19 cellular contexts compared by ENCODE assay signal in genomic region chr19:5969476-5969875, GRCh38. TPM values are rescaled to one million over a fixed set of nuclear protein-coding genes. Genes with fewer than 3 reads are reported as not detected.
DNase-seq lines count a peak whose midpoint lies in the region; ATAC-seq, FAIRE-seq and TF ChIP-seq lines count a peak whose summit lies in the region.
"Had no signal": no experiment of that assay in that cellular context is flagged by ENCODE, and none has a peak within 500 bp of the region (broad histone marks: within the 10 kb centered on the region; RNA-seq: fewer than 3 reads in every experiment).

No MANE protein-coding gene starts in this region.

- no peak for FAIRE-seq in pancreas (lab: Jason Lieb, UNC)
- FAIRE-seq: GM12878 had no signal

- H3K9ac ChIP-seq in BLaER1: peak overlapping the region; percentile 64; the same call in 1 of the 2 replicates
- H3K9ac ChIP-seq in H9 (ENCODE audit: extremely low read depth, insufficient read length, low read length): no peak overlapping the region
- H3K9ac ChIP-seq in mesenchymal stem cell (ENCODE audit: low read length): no peak overlapping the region

- peaks cover 23% of the 10 kb centered on the region for H3K79me1 ChIP-seq in H9 (ENCODE audit: insufficient read depth, low read depth, low read length, poor library complexity, severe bottlenecking)
- H3K79me1 ChIP-seq in mesenchymal stem cell (replicated peaks; ENCODE audit: low read length, poor library complexity, severe bottlenecking): peaks cover 6% of the 10 kb centered on the region

- DNase-seq in H9 (no peak), dorsolateral prefrontal cortex (no peak), pancreas (no peak), foreskin melanocyte (no peak), nucleus accumbens (lab: John Stamatoyannopoulos, UW) (no peak), mesenchymal stem cell (no peak), H7 (no peak)
- DNase-seq: activated CD4-positive, alpha-beta T cell treated with anti-CD3 and anti-CD28 coated beads for 1 hour; BE2C; brain microvascular endothelial cell; gastrocnemius medialis; Kasumi-1; NCI-H510A treated with DMSO at 0.1 percent for 48 hours; stimulated activated CD4-positive, alpha-beta T cell treated with anti-CD3 and anti-CD28 coated beads, Interleukin-15, amount 100 ng/mL, for 24 hours; T-helper 17 cell had no signal

- peaks cover 2 to 23% (median 5%) of the 10 kb centered on the region in 3 experiments; a peak in 6 of 7 replicates for H3K36me3 Mint-ChIP-seq in H9 (ENCODE audit: insufficient read depth in 1 of 3, low read depth in 3 of 3)
- H3K36me3 Mint-ChIP-seq: mesothelial cell of epicardium had no signal

- peak overlapping the region in 2 of 3 experiments; percentile 73 to 99; a peak in 3 of 7 replicates for H3K27ac Mint-ChIP-seq in H9

- no peak overlapping the region for H3K18ac ChIP-seq in H9 (ENCODE audit: insufficient read length, low read depth, low read length)
- no peak overlapping the region for H3K18ac ChIP-seq in mesenchymal stem cell (ENCODE audit: low read depth in 1 of 2, low read length in 2 of 2)

- H3K23me2 ChIP-seq in H9 (ENCODE audit: insufficient read length, low read depth, low read length, poor library complexity, severe bottlenecking): no peaks in the 10 kb centered on the region

- H3K4ac ChIP-seq in H9 (ENCODE audit: low read depth, low read length) (no peak overlapping the region), mesenchymal stem cell (ENCODE audit: low read depth in 1 of 2, low read length in 2 of 2) (no peak overlapping the region)

- H2AK5ac ChIP-seq in H9 (ENCODE audit: insufficient read length, low read length): no peak overlapping the region
- no peak overlapping the region for H2AK5ac ChIP-seq in mesenchymal stem cell (ENCODE audit: low read length, severe bottlenecking)

- H4K5ac ChIP-seq in H9 (ENCODE audit: insufficient read length, low read depth, low read length): no peak overlapping the region

- ATAC-seq in pancreas: no peak
- ATAC-seq: gastrocnemius medialis, HCT116, T-helper 17 cell had no signal

- H3K4me1 ChIP-seq in BLaER1 (peaks cover 97% of the 10 kb centered on the region), H9 (ENCODE audit: insufficient read depth, low read length) (no peaks in the 10 kb centered on the region; the same call in 1 of the 2 replicates), pancreas (peaks cover 48 to 56% (median 56%) of the 10 kb centered on the region in 3 donors), mesenchymal stem cell (ENCODE audit: control insufficient read depth, insufficient read depth, low read depth, low read length) (peaks cover 21% of the 10 kb centered on the region)

- H3K36me3 ChIP-seq in BLaER1 (peaks cover 65% of the 10 kb centered on the region), pancreas (no peaks in the 10 kb centered on the region), mesenchymal stem cell (ENCODE audit: control insufficient read depth in 1 of 2, insufficient read depth in 2 of 2, low read depth in 1 of 2, low read length in 2 of 2) (peaks cover 32 to 36% of the 10 kb centered on the region in 2 experiments), H7 (replicated peaks; ENCODE audit: control insufficient read depth, insufficient read depth, low read length) (peaks cover 1% of the 10 kb centered on the region)
- H3K36me3 ChIP-seq: gastrocnemius medialis had no signal

- H3K9me3 ChIP-seq in BLaER1: no peaks in the 10 kb centered on the region
- H3K9me3 ChIP-seq in H9 (ENCODE audit: control insufficient read depth, low read depth, low read length): no peaks in the 10 kb centered on the region
- no peaks in the 10 kb centered on the region for H3K9me3 ChIP-seq in pancreas
- no peaks in the 10 kb centered on the region for H3K9me3 ChIP-seq in mesenchymal stem cell (ENCODE audit: control insufficient read depth, low read length)
- H3K9me3 ChIP-seq: BE2C, gastrocnemius medialis had no signal

- H3K23ac ChIP-seq in H9 (ENCODE audit: insufficient read length, low read depth, low read length) (no peak overlapping the region), mesenchymal stem cell (ENCODE audit: low read length in 2 of 2) (no peak overlapping the region)

- H3K27me3 ChIP-seq in BLaER1: no peaks in the 10 kb centered on the region
- no peaks in the 10 kb centered on the region for H3K27me3 ChIP-seq in H9 (ENCODE audit: insufficient read depth, low read length)
- H3K27me3 ChIP-seq in dorsolateral prefrontal cortex: no peaks in the 10 kb centered on the region
- no peaks in the 10 kb centered on the region for H3K27me3 ChIP-seq in pancreas
- H3K27me3 ChIP-seq in mesenchymal stem cell (ENCODE audit: control insufficient read depth in 1 of 2, insufficient read depth in 1 of 2, low read length in 2 of 2): no peaks in the 10 kb centered on the region
- no peaks in the 10 kb centered on the region for H3K27me3 ChIP-seq in H7 (ENCODE audit: control insufficient read depth, insufficient read depth, low read length)
- H3K27me3 ChIP-seq: BE2C, brain microvascular endothelial cell, gastrocnemius medialis had no signal

- no peak overlapping the region for H3K56ac ChIP-seq in H9 (ENCODE audit: insufficient read length, low read depth, low read length)

- H3K9me3 Mint-ChIP-seq in H9: no peaks in the 10 kb centered on the region
- H3K9me3 Mint-ChIP-seq: mesothelial cell of epicardium had no signal

- H3K79me2 ChIP-seq in H9 (ENCODE audit: insufficient read depth, low read length): peaks cover 52% of the 10 kb centered on the region; the same call in 1 of the 2 replicates

- no peak overlapping the region for H3K4me3 ChIP-seq in BLaER1
- H3K4me3 ChIP-seq in dorsolateral prefrontal cortex: peak overlapping the region in 2 of 59 donors; percentile 7 to 18
- H3K4me3 ChIP-seq in pancreas: no peak overlapping the region
- H3K4me3 ChIP-seq in mesenchymal stem cell (ENCODE audit: insufficient read depth in 1 of 2, low read depth in 1 of 2, low read length in 2 of 2): no peak overlapping the region
- H3K4me3 ChIP-seq in H7 (ENCODE audit: insufficient read depth, low read depth, low read length): no peak overlapping the region
- H3K4me3 ChIP-seq: gastrocnemius medialis, GM12878 had no signal

- no peak overlapping the region for H2AFZ ChIP-seq in H9 (ENCODE audit: low read length)
- no peak overlapping the region for H2AFZ ChIP-seq in mesenchymal stem cell (ENCODE audit: low read depth, low read length)

- no peaks in the 10 kb centered on the region for H3K27me3 Mint-ChIP-seq in H9 (ENCODE audit: low read depth)
- H3K27me3 Mint-ChIP-seq: T-helper 17 cell had no signal

- peak overlapping the region; percentile 61; the same call in 1 of the 2 replicates for H3K27ac ChIP-seq in BLaER1
- no peak overlapping the region for H3K27ac ChIP-seq in H9 (ENCODE audit: insufficient read length, low read depth, low read length)
- peak overlapping the region in 46 of 59 donors; percentile 0 to 99 (median 90) for H3K27ac ChIP-seq in dorsolateral prefrontal cortex
- H3K27ac ChIP-seq in pancreas: peak overlapping the region in 3 of 4 donors; percentile 63 to 96 (median 92)
- no peak overlapping the region for H3K27ac ChIP-seq in mesenchymal stem cell (ENCODE audit: low read length, poor library complexity, severe bottlenecking)
- H3K27ac ChIP-seq: brain microvascular endothelial cell had no signal

- no CpG with 5 or more reads among the region's 8 CpGs for whole genome bisulfite sequencing in H9 (ENCODE audit: extremely low coverage, insufficient read length, low lambda C conversion rate)
- WGBS in pancreas, 2 donors: 85 to 87% methylated on average over 8 of the region's 8 CpGs
- WGBS in mesenchymal stem cell: 94% methylated on average over 8 of the region's 8 CpGs

- H2BK20ac ChIP-seq in H9 (ENCODE audit: low read depth, low read length, poor library complexity, severe bottlenecking): no peak overlapping the region

- intact Hi-C loops in dorsolateral prefrontal cortex (cut with DNase I): loop anchor here in 1 of 2 donors (5.0 kb wide), 1 partner anchor 67 kb away; the partner anchor contains the start of genes NDUFA11 and VMAC
- intact Hi-C loops in pancreas (cut with DNase I): no loop called here

- H2BK12ac ChIP-seq in H9 (ENCODE audit: insufficient read length, low read depth, low read length) (no peak overlapping the region), mesenchymal stem cell (ENCODE audit: low read length in 2 of 2) (no peak overlapping the region)

- H4K91ac ChIP-seq in H9 (ENCODE audit: insufficient read length, low read depth, low read length) (no peak overlapping the region), mesenchymal stem cell (ENCODE audit: low read length) (no peak overlapping the region)

- H2BK120ac ChIP-seq in H9 (ENCODE audit: low read depth, low read length, poor library complexity, severe bottlenecking) (no peak overlapping the region), mesenchymal stem cell (ENCODE audit: low read depth, low read length) (no peak overlapping the region)

- H3K4me3 Mint-ChIP-seq in H9: no peak overlapping the region
- H3K4me3 Mint-ChIP-seq: mesothelial cell of epicardium, T-helper 17 cell had no signal

- peaks cover 25 to 35% of the 10 kb centered on the region in 2 experiments for H3K4me1 Mint-ChIP-seq in H9

- peaks cover 99% of the 10 kb centered on the region for H4K20me1 ChIP-seq in BLaER1
- no peaks in the 10 kb centered on the region for H4K20me1 ChIP-seq in H9 (ENCODE audit: control insufficient read depth, insufficient read depth, insufficient read length)

- peak overlapping the region; percentile 84 for H3K4me2 ChIP-seq in BLaER1
- no peak overlapping the region for H3K4me2 ChIP-seq in H9 (ENCODE audit: insufficient read depth, insufficient read length, low read length)
- no peak overlapping the region for H3K4me2 ChIP-seq in mesenchymal stem cell (ENCODE audit: low read length, poor library complexity, severe bottlenecking)

- no peak overlapping the region for H3K14ac ChIP-seq in H9 (ENCODE audit: insufficient read depth, low read length)
- H3K14ac ChIP-seq in mesenchymal stem cell (ENCODE audit: low read length in 2 of 2): no peak overlapping the region

- no peak overlapping the region for H2BK5ac ChIP-seq in H9 (ENCODE audit: insufficient read length, low read length)
- H2BK5ac ChIP-seq in mesenchymal stem cell (ENCODE audit: low read depth, low read length, poor library complexity, severe bottlenecking): no peak overlapping the region

- no peak for TF ChIP-seq CTCF in H9 (conservative IDR thresholded peaks at IDR 0.05)
- no peak for TF ChIP-seq CTCF in dorsolateral prefrontal cortex (IDR thresholded peaks at IDR 0.05 in 54 of 56, conservative IDR thresholded peaks at IDR 0.05 in 2 of 56; ENCODE audit: low read depth in 1 of 56, partially characterized antibody in 56 of 56)
- TF ChIP-seq CTCF in pancreas (IDR thresholded peaks at IDR 0.05): no peak

- no peak overlapping the region for H4K8ac ChIP-seq in H9 (replicated peaks; ENCODE audit: insufficient read length, low read depth, low read length)
- H4K8ac ChIP-seq in mesenchymal stem cell (ENCODE audit: low read length): no peak overlapping the region

- H3T11ph ChIP-seq in H9 (ENCODE audit: low read length): no peak overlapping the region

- no peak overlapping the region for H2BK15ac ChIP-seq in H9 (ENCODE audit: low read depth, low read length)
- no peak overlapping the region for H2BK15ac ChIP-seq in mesenchymal stem cell (ENCODE audit: low read depth, poor library complexity, severe bottlenecking)

RNA-seq across cellular contexts. Expression of gene RANBP3, which starts 8.5 kb away (rescaled TPM):
- total RNA-seq in H9 (2021): 86.5 and 89.9 TPM in 2 replicates
- total RNA-seq in dorsolateral prefrontal cortex: 100 to 1,000 TPM in 31 of 120 experiments, 10 to 100 TPM in 89; 71.9 to 120 (median 93.1) TPM
- 10 to 100 TPM; 27.6 to 42.2 (median 34.7) TPM for total RNA-seq in pancreas
- polyA plus RNA-seq in pancreas: 10 to 100 TPM; 29.1 to 39.9 TPM
- polyA plus RNA-seq in mesenchymal stem cell (2013, experiment 1 of 2): 80.2 TPM
- polyA plus RNA-seq in mesenchymal stem cell (2013, experiment 2 of 2): 75.1 TPM
- total RNA-seq in H7 (2014; rRNA removed; shearing (Covaris generic)): 73.7 and 79.7 TPM in 2 replicates

RNA-seq across cellular contexts. Expression of gene CAPS, which starts 55.4 kb away (rescaled TPM):
- total RNA-seq in H9 (2021) (2.3 and 2.5 TPM in 2 replicates), dorsolateral prefrontal cortex (10 to 100 TPM in 113 of 120 experiments, 1 to 10 TPM in 7; 7.5 to 55.0 (median 19.2) TPM), pancreas (10 to 100 TPM; 10.5 to 23.2 (median 14.0) TPM)
- polyA plus RNA-seq in pancreas: 10 to 100 TPM; 62.9 to 77.2 TPM
- polyA plus RNA-seq in mesenchymal stem cell (2013, experiment 1 of 2): 2.4 TPM
- polyA plus RNA-seq in mesenchymal stem cell (2013, experiment 2 of 2): 2.3 TPM
- total RNA-seq in H7 (2014; rRNA removed; shearing (Covaris generic)): 2.2 and 2.7 TPM in 2 replicates

Comparison
In these comparisons a context has a peak if more than half of its experiments do, and no peak if none do; other contexts are left out.
1. H3K27ac ChIP-seq: peak in BLaER1 (single experiment), dorsolateral prefrontal cortex (46 of 59) and pancreas (3 of 4); none in H9 (single experiment) and mesenchymal stem cell (single experiment).